Comparison of ENCODE assay signal across 25 cellular contexts in genomic region chr7:50292763-50293162, GRCh38. TPM values are rescaled to one million over a fixed set of nuclear protein-coding genes. Genes with fewer than 3 reads are reported as not detected.
DNase-seq lines count a peak whose midpoint lies in the region; ATAC-seq, FAIRE-seq and TF ChIP-seq lines count a peak whose summit lies in the region.
"Had no signal": no experiment of that assay in that cellular context is flagged by ENCODE, and none has a peak within 500 bp of the region (broad histone marks: within the 10 kb centered on the region; RNA-seq: fewer than 3 reads in every experiment).

No MANE protein-coding gene starts in this region.

- peaks cover 45% of the 10 kb centered on the region for H3K4me1 Mint-ChIP-seq in activated CD8-positive, alpha-beta T cell treated with anti-CD3 and anti-CD28 coated beads for 36 hours (ENCODE audit: low read depth)
- H3K4me1 Mint-ChIP-seq in activated CD8-positive, alpha-beta T cell treated with anti-CD3 and anti-CD28 coated beads, Interleukin-2, amount 10 ng/mL, durations not matched to agents 7 days and 5 days (ENCODE audit: low read depth): peaks cover 8% of the 10 kb centered on the region
- H3K4me1 Mint-ChIP-seq in stimulated activated effector memory CD8-positive, alpha-beta T cell treated with anti-CD3 and anti-CD28 coated beads, Interleukin-12 subunit alpha, Interleukin-12 subunit beta, amount 100 ng/mL, for 72 hours: peaks cover 26% of the 10 kb centered on the region
- H3K4me1 Mint-ChIP-seq: endodermal cell, WTC11 had no signal

- peak; percentile 81 for ATAC-seq in activated CD8-positive, alpha-beta T cell treated with anti-CD3 and anti-CD28 coated beads for 36 hours
- no peak for ATAC-seq in activated CD8-positive, alpha-beta T cell treated with anti-CD3 and anti-CD28 coated beads, Interleukin-2, amount 10 ng/mL, durations not matched to agents 7 days and 5 days
- peak; percentile 41 for ATAC-seq in GM19351 (IDR thresholded peaks at IDR 0.05; ENCODE audit: unreplicated experiment)
- ATAC-seq in stimulated activated effector memory CD8-positive, alpha-beta T cell treated with anti-CD3 and anti-CD28 coated beads, Interleukin-12 subunit alpha, Interleukin-12 subunit beta, amount 100 ng/mL, for 72 hours: peak; percentile 95
- no peak for ATAC-seq in GM18498 (IDR thresholded peaks at IDR 0.05; ENCODE audit: unreplicated experiment)
- ATAC-seq: naive thymus-derived CD4-positive, alpha-beta T cell; WTC11 had no signal

- POLR2A ChIA-PET in activated CD8-positive, alpha-beta T cell treated with anti-CD3 and anti-CD28 coated beads for 36 hours (lab: Charles Lee): interaction anchor here (0.6 to 2.0 kb wide), 7 partner anchors 9 to 69 kb away, joined by 3 to 12 read pairs (median 4); partner anchors contain the start of gene IKZF1
- POLR2A ChIA-PET in activated CD8-positive, alpha-beta T cell treated with anti-CD3 and anti-CD28 coated beads, Interleukin-2, amount 10 ng/mL, durations not matched to agents 7 days and 5 days (lab: Charles Lee): interaction anchor here (1.3 kb wide), 1 partner anchor 15 kb away, joined by 3 read pairs; no protein-coding TSS in a partner anchor

- H3K36me3 Mint-ChIP-seq in activated CD8-positive, alpha-beta T cell treated with anti-CD3 and anti-CD28 coated beads for 36 hours (ENCODE audit: low read depth): no peaks in the 10 kb centered on the region
- no peaks in the 10 kb centered on the region for H3K36me3 Mint-ChIP-seq in activated CD8-positive, alpha-beta T cell treated with anti-CD3 and anti-CD28 coated beads, Interleukin-2, amount 10 ng/mL, durations not matched to agents 7 days and 5 days (ENCODE audit: low read depth)
- no peaks in the 10 kb centered on the region for H3K36me3 Mint-ChIP-seq in stimulated activated effector memory CD8-positive, alpha-beta T cell treated with anti-CD3 and anti-CD28 coated beads, Interleukin-12 subunit alpha, Interleukin-12 subunit beta, amount 100 ng/mL, for 72 hours
- H3K36me3 Mint-ChIP-seq: WTC11 had no signal

- no peak overlapping the region for H3K4me3 Mint-ChIP-seq in activated CD8-positive, alpha-beta T cell treated with anti-CD3 and anti-CD28 coated beads for 36 hours
- no peak overlapping the region for H3K4me3 Mint-ChIP-seq in activated CD8-positive, alpha-beta T cell treated with anti-CD3 and anti-CD28 coated beads, Interleukin-2, amount 10 ng/mL, durations not matched to agents 7 days and 5 days
- peak overlapping the region; percentile 12 for H3K4me3 Mint-ChIP-seq in stimulated activated effector memory CD8-positive, alpha-beta T cell treated with anti-CD3 and anti-CD28 coated beads, Interleukin-12 subunit alpha, Interleukin-12 subunit beta, amount 100 ng/mL, for 72 hours
- H3K4me3 Mint-ChIP-seq: B cell; endodermal cell; naive thymus-derived CD4-positive, alpha-beta T cell; WTC11 had no signal

- H3K9me3 Mint-ChIP-seq in activated CD8-positive, alpha-beta T cell treated with anti-CD3 and anti-CD28 coated beads for 36 hours: no peaks in the 10 kb centered on the region
- H3K9me3 Mint-ChIP-seq in activated CD8-positive, alpha-beta T cell treated with anti-CD3 and anti-CD28 coated beads, Interleukin-2, amount 10 ng/mL, durations not matched to agents 7 days and 5 days (ENCODE audit: insufficient read depth): no peaks in the 10 kb centered on the region
- no peaks in the 10 kb centered on the region for H3K9me3 Mint-ChIP-seq in stimulated activated effector memory CD8-positive, alpha-beta T cell treated with anti-CD3 and anti-CD28 coated beads, Interleukin-12 subunit alpha, Interleukin-12 subunit beta, amount 100 ng/mL, for 72 hours
- H3K9me3 Mint-ChIP-seq: endodermal cell, WTC11 had no signal

- H3K36me3 ChIP-seq in OCI-LY3 (replicated peaks; ENCODE audit: low read depth, low read length): peaks cover 8% of the 10 kb centered on the region
- H3K36me3 ChIP-seq: esophagus squamous epithelium had no signal

- intact Hi-C loops in activated CD8-positive, alpha-beta T cell treated with anti-CD3 and anti-CD28 coated beads for 36 hours (cut with micrococcal nuclease): no loop called here

- no peaks in the 10 kb centered on the region for H4K20me1 ChIP-seq in OCI-LY3 (ENCODE audit: insufficient read depth, low read length)

- H3K9ac ChIP-seq in OCI-LY3 (ENCODE audit: low read length): peak overlapping the region; percentile 96
- H3K9ac ChIP-seq: KMS-11 had no signal

- H3K4me1 ChIP-seq in OCI-LY3 (ENCODE audit: low read length): peaks cover 94% of the 10 kb centered on the region
- H3K4me1 ChIP-seq: esophagus squamous epithelium had no signal

- peak overlapping the region; percentile 64 for H3K4me3 ChIP-seq in OCI-LY3 (ENCODE audit: low read length)
- H3K4me3 ChIP-seq: coronary artery, esophagus squamous epithelium had no signal

- no peak overlapping the region for H2AFZ ChIP-seq in OCI-LY3 (ENCODE audit: low read depth, low read length)

- H3K9me3 ChIP-seq in OCI-LY3 (ENCODE audit: insufficient read depth, low read length): no peaks in the 10 kb centered on the region
- H3K9me3 ChIP-seq: esophagus squamous epithelium had no signal

- TF ChIP-seq CTCF in activated CD8-positive, alpha-beta T cell treated with anti-CD3 and anti-CD28 coated beads for 36 hours (IDR thresholded peaks at IDR 0.05): no peak
- no peak for TF ChIP-seq CTCF in OCI-LY3 (IDR thresholded peaks at IDR 0.05; ENCODE audit: low read depth, low read length)

- H3K4me2 ChIP-seq in OCI-LY3 (ENCODE audit: low read length): peak overlapping the region; percentile 90
- H3K4me2 ChIP-seq: KMS-11 had no signal

- peak overlapping the region; percentile 99 for H3K27ac ChIP-seq in OCI-LY3 (ENCODE audit: low read length)
- H3K27ac ChIP-seq: coronary artery, esophagus squamous epithelium, KMS-11 had no signal

- H3K27me3 Mint-ChIP-seq in activated CD8-positive, alpha-beta T cell treated with anti-CD3 and anti-CD28 coated beads for 36 hours: no peaks in the 10 kb centered on the region
- no peaks in the 10 kb centered on the region for H3K27me3 Mint-ChIP-seq in activated CD8-positive, alpha-beta T cell treated with anti-CD3 and anti-CD28 coated beads, Interleukin-2, amount 10 ng/mL, durations not matched to agents 7 days and 5 days (ENCODE audit: low read depth)
- H3K27me3 Mint-ChIP-seq: B cell had no signal

- FAIRE-seq in urothelium cell line (lab: Jason Lieb, UNC): no peak
- FAIRE-seq: A204.1 had no signal

- no peaks in the 10 kb centered on the region for H3K27me3 ChIP-seq in OCI-LY3 (ENCODE audit: low read depth, low read length)
- H3K27me3 ChIP-seq: esophagus squamous epithelium had no signal

- DNase-seq in activated CD8-positive, alpha-beta T cell treated with anti-CD3 and anti-CD28 coated beads for 36 hours: no peak
- no peak for DNase-seq in activated CD8-positive, alpha-beta T cell treated with anti-CD3 and anti-CD28 coated beads, Interleukin-2, amount 10 ng/mL, durations not matched to agents 7 days and 5 days
- no peak for DNase-seq in stimulated activated effector memory CD8-positive, alpha-beta T cell treated with anti-CD3 and anti-CD28 coated beads, Interleukin-12 subunit alpha, Interleukin-12 subunit beta, amount 100 ng/mL, for 72 hours (ENCODE audit: low spot score in 2 of 2)
- DNase-seq in iPS-NIHi11 (ENCODE audit: low spot score): no peak
- DNase-seq in urothelium cell line (ENCODE audit: low spot score): no peak
- DNase-seq: activated effector memory CD4-positive, alpha-beta T cell treated with Interleukin-2 at 50 U/mL for 16 hours; DMS53; endodermal cell; esophagus squamous epithelium; H7; kidney glomerular epithelial cell; naive thymus-derived CD4-positive, alpha-beta T cell; NCI-H1694 treated with DMSO at 0.1 percent for 48 hours; stimulated activated CD4-positive, alpha-beta T cell treated with anti-CD3 and anti-CD28 coated beads, Interleukin-4, amount 100 ng/mL, for 1 hour; T1000; trophoblast cell had no signal

- CTCF ChIA-PET in activated CD8-positive, alpha-beta T cell treated with anti-CD3 and anti-CD28 coated beads for 36 hours (lab: Charles Lee): interaction anchor here (0.7 to 5.4 kb wide), 4 partner anchors 9 to 76 kb away, joined by 3 to 24 read pairs (median 4); no protein-coding TSS in a partner anchor
- CTCF ChIA-PET in activated CD8-positive, alpha-beta T cell treated with anti-CD3 and anti-CD28 coated beads, Interleukin-2, amount 10 ng/mL, durations not matched to agents 7 days and 5 days (lab: Charles Lee): interaction anchor here (1.7 to 2.6 kb wide), 4 partner anchors 8 to 87 kb away, joined by 3 to 12 read pairs (median 10); no protein-coding TSS in a partner anchor

- peak overlapping the region; percentile 25 for H3K27ac Mint-ChIP-seq in activated CD8-positive, alpha-beta T cell treated with anti-CD3 and anti-CD28 coated beads for 36 hours
- H3K27ac Mint-ChIP-seq in activated CD8-positive, alpha-beta T cell treated with anti-CD3 and anti-CD28 coated beads, Interleukin-2, amount 10 ng/mL, durations not matched to agents 7 days and 5 days: no peak overlapping the region
- no peak overlapping the region for H3K27ac Mint-ChIP-seq in stimulated activated effector memory CD8-positive, alpha-beta T cell treated with anti-CD3 and anti-CD28 coated beads, Interleukin-12 subunit alpha, Interleukin-12 subunit beta, amount 100 ng/mL, for 72 hours
- H3K27ac Mint-ChIP-seq: endodermal cell; naive thymus-derived CD4-positive, alpha-beta T cell; WTC11 had no signal

- H3K79me2 ChIP-seq in OCI-LY3 (ENCODE audit: low read length): peaks cover 32% of the 10 kb centered on the region

RNA-seq across cellular contexts. Expression of gene IKZF1, which starts 11.8 kb away (rescaled TPM):
- 100 to 1,000 TPM; 277 to 295 TPM for total RNA-seq in activated CD8-positive, alpha-beta T cell treated with anti-CD3 and anti-CD28 coated beads for 36 hours
- total RNA-seq in activated CD8-positive, alpha-beta T cell treated with anti-CD3 and anti-CD28 coated beads, Interleukin-2, amount 10 ng/mL, durations not matched to agents 7 days and 5 days: 100 to 1,000 TPM; 370 to 374 TPM
- total RNA-seq: osteocyte had no signal

Comparison
In these comparisons a context has a peak if more than half of its experiments do, and no peak if none do; other contexts are left out.
1. ATAC-seq: peak in activated CD8-positive, alpha-beta T cell treated with anti-CD3 and anti-CD28 coated beads for 36 hours (single experiment), GM19351 (single experiment) and stimulated activated effector memory CD8-positive, alpha-beta T cell treated with anti-CD3 and anti-CD28 coated beads, Interleukin-12 subunit alpha, Interleukin-12 subunit beta, amount 100 ng/mL, for 72 hours (single experiment); none in activated CD8-positive, alpha-beta T cell treated with anti-CD3 and anti-CD28 coated beads, Interleukin-2, amount 10 ng/mL, durations not matched to agents 7 days and 5 days (single experiment) and GM18498 (single experiment).